11 cellular contexts compared by ENCODE assay signal in genomic region chr16:88005148-88005547, GRCh38. TPM values are rescaled to one million over a fixed set of nuclear protein-coding genes. Genes with fewer than 3 reads are reported as not detected.
A peak's percentile ranks its signal among the peaks of the same experiment; 100 is the strongest.
DNase-seq lines count a peak whose midpoint lies in the region; ATAC-seq and TF ChIP-seq lines count a peak whose summit lies in the region.
"Had no signal": no experiment of that assay in that cellular context is flagged by ENCODE, and none has a peak within 500 bp of the region (broad histone marks: within the 10 kb centered on the region; RNA-seq: fewer than 3 reads in every experiment).

No MANE protein-coding gene starts in this region.

- H3K36me3 Mint-ChIP-seq in activated naive CD4-positive, alpha-beta T cell treated with anti-CD3 and anti-CD28 coated beads for 36 hours (ENCODE audit: low read depth): peaks cover 28% of the 10 kb centered on the region
- peaks cover 35% of the 10 kb centered on the region for H3K36me3 Mint-ChIP-seq in activated naive CD4-positive, alpha-beta T cell treated with anti-CD3 and anti-CD28 coated beads, Interleukin-2, amount 10 ng/mL, durations not matched to agents 7 days and 5 days
- peaks cover 21% of the 10 kb centered on the region for H3K36me3 Mint-ChIP-seq in type B pancreatic cell

- no peak overlapping the region for H3K4me3 Mint-ChIP-seq in activated naive CD4-positive, alpha-beta T cell treated with anti-CD3 and anti-CD28 coated beads for 36 hours
- no peak overlapping the region for H3K4me3 Mint-ChIP-seq in activated naive CD4-positive, alpha-beta T cell treated with anti-CD3 and anti-CD28 coated beads, Interleukin-2, amount 10 ng/mL, durations not matched to agents 7 days and 5 days
- H3K4me3 Mint-ChIP-seq in type B pancreatic cell: no peak overlapping the region

- WGBS in gastroesophageal sphincter (ENCODE audit: low coverage in 1 of 2), 2 donors: 83 to 89% methylated on average over 2 to 6 of the region's 9 CpGs

- no peak overlapping the region for H3K27ac ChIP-seq in gastroesophageal sphincter
- H3K27ac ChIP-seq: C4-2B had no signal

- H3K27ac Mint-ChIP-seq in activated naive CD4-positive, alpha-beta T cell treated with anti-CD3 and anti-CD28 coated beads for 36 hours: peak overlapping the region; percentile 36
- H3K27ac Mint-ChIP-seq in activated naive CD4-positive, alpha-beta T cell treated with anti-CD3 and anti-CD28 coated beads, Interleukin-2, amount 10 ng/mL, durations not matched to agents 7 days and 5 days: no peak overlapping the region
- H3K27ac Mint-ChIP-seq in type B pancreatic cell: no peak overlapping the region

- TF ChIP-seq CTCF in type B pancreatic cell (conservative IDR thresholded peaks at IDR 0.05) (peak; percentile 59), gastroesophageal sphincter (IDR thresholded peaks at IDR 0.05) (no peak)

- H3K4me3 ChIP-seq in gastroesophageal sphincter: no peak overlapping the region

- no peak for TF ChIP-seq POLR2A in gastroesophageal sphincter (IDR thresholded peaks at IDR 0.05)

- H3K4me1 Mint-ChIP-seq in activated naive CD4-positive, alpha-beta T cell treated with anti-CD3 and anti-CD28 coated beads for 36 hours (ENCODE audit: low read depth): peaks cover 11% of the 10 kb centered on the region
- H3K4me1 Mint-ChIP-seq in activated naive CD4-positive, alpha-beta T cell treated with anti-CD3 and anti-CD28 coated beads, Interleukin-2, amount 10 ng/mL, durations not matched to agents 7 days and 5 days: no peaks in the 10 kb centered on the region
- H3K4me1 Mint-ChIP-seq in type B pancreatic cell (ENCODE audit: unreplicated experiment): no peaks in the 10 kb centered on the region

- H3K27me3 Mint-ChIP-seq in activated naive CD4-positive, alpha-beta T cell treated with anti-CD3 and anti-CD28 coated beads for 36 hours (ENCODE audit: low read depth): no peaks in the 10 kb centered on the region
- no peaks in the 10 kb centered on the region for H3K27me3 Mint-ChIP-seq in activated naive CD4-positive, alpha-beta T cell treated with anti-CD3 and anti-CD28 coated beads, Interleukin-2, amount 10 ng/mL, durations not matched to agents 7 days and 5 days
- H3K27me3 Mint-ChIP-seq in type B pancreatic cell: no peaks in the 10 kb centered on the region

- CTCF ChIA-PET in activated naive CD4-positive, alpha-beta T cell treated with anti-CD3 and anti-CD28 coated beads for 36 hours (lab: Charles Lee): interaction anchor here (1.0 to 1.5 kb wide), 3 partner anchors 41 to 49 kb away, joined by 3 read pairs; no protein-coding TSS in a partner anchor
- CTCF ChIA-PET in activated naive CD4-positive, alpha-beta T cell treated with anti-CD3 and anti-CD28 coated beads, Interleukin-2, amount 10 ng/mL, durations not matched to agents 7 days and 5 days (lab: Charles Lee): interaction anchor here (1.0 to 1.3 kb wide), 2 partner anchors 45 to 49 kb away, joined by 3 read pairs; no protein-coding TSS in a partner anchor

- H3K36me3 ChIP-seq in gastroesophageal sphincter: peaks cover 0 to 68% of the 10 kb centered on the region in 2 donors

- no peaks in the 10 kb centered on the region for H3K9me3 ChIP-seq in gastroesophageal sphincter

- H3K4me1 ChIP-seq in gastroesophageal sphincter: no peaks in the 10 kb centered on the region

- H3K9me3 Mint-ChIP-seq in activated naive CD4-positive, alpha-beta T cell treated with anti-CD3 and anti-CD28 coated beads for 36 hours: no peaks in the 10 kb centered on the region
- no peaks in the 10 kb centered on the region for H3K9me3 Mint-ChIP-seq in activated naive CD4-positive, alpha-beta T cell treated with anti-CD3 and anti-CD28 coated beads, Interleukin-2, amount 10 ng/mL, durations not matched to agents 7 days and 5 days
- H3K9me3 Mint-ChIP-seq in type B pancreatic cell: no peaks in the 10 kb centered on the region

- H3K27me3 ChIP-seq in gastroesophageal sphincter: no peaks in the 10 kb centered on the region

- intact Hi-C loops in activated naive CD4-positive, alpha-beta T cell treated with anti-CD3 and anti-CD28 coated beads for 36 hours (cut with micrococcal nuclease): loop anchor here (1.0 kb wide), 1 partner anchor 48 kb away; no protein-coding TSS in a partner anchor

- TF ChIP-seq EP300 in gastroesophageal sphincter (IDR thresholded peaks at IDR 0.05): no peak

- peak; percentile 24 for DNase-seq in activated naive CD4-positive, alpha-beta T cell treated with anti-CD3 and anti-CD28 coated beads for 36 hours
- DNase-seq in activated naive CD4-positive, alpha-beta T cell treated with anti-CD3 and anti-CD28 coated beads, Interleukin-2, amount 10 ng/mL, durations not matched to agents 7 days and 5 days: no peak
- peak; percentile 37 for DNase-seq in OCI-M1 (lab: John Stamatoyannopoulos, UW)
- DNase-seq in germinal center (ENCODE audit: low spot score): peak; percentile 13
- no peak for DNase-seq in type B pancreatic cell (ENCODE audit: extremely low spot score, unreplicated experiment)
- DNase-seq: activated CD4-positive, alpha-beta T cell treated with anti-CD3 and anti-CD28 coated beads, Interleukin-2, amount 50 U/mL, for 48 hours; stimulated activated CD4-positive, alpha-beta T cell treated with anti-CD3 and anti-CD28 coated beads, Interleukin-2, amount 100 ng/mL, for 24 hours had no signal

- no peak for ATAC-seq in HG02938 (IDR thresholded peaks at IDR 0.05; ENCODE audit: unreplicated experiment)
- no peak for ATAC-seq in gastroesophageal sphincter
- no peak for ATAC-seq in HG03354 (IDR thresholded peaks at IDR 0.05; ENCODE audit: poor library complexity, severe bottlenecking, unreplicated experiment)

RNA-seq across cellular contexts. Expression of gene BANP, which starts 53.9 kb away (rescaled TPM):
- total RNA-seq in activated naive CD4-positive, alpha-beta T cell treated with anti-CD3 and anti-CD28 coated beads for 36 hours: 10 to 100 TPM; 35.1 to 38.6 TPM
- total RNA-seq in type B pancreatic cell (ENCODE audit: low replicate concordance): 28.3 and 36.9 TPM in 2 replicates
- total RNA-seq in gastroesophageal sphincter: 10 to 100 TPM; 17.1 to 33.1 (median 24.2) TPM

Comparison
In these comparisons a context has a peak if more than half of its experiments do, and no peak if none do; other contexts are left out.
1. DNase-seq: peak in activated naive CD4-positive, alpha-beta T cell treated with anti-CD3 and anti-CD28 coated beads for 36 hours (single experiment), OCI-M1 (single experiment) and germinal center (single experiment); none in activated naive CD4-positive, alpha-beta T cell treated with anti-CD3 and anti-CD28 coated beads, Interleukin-2, amount 10 ng/mL, durations not matched to agents 7 days and 5 days (single experiment) and type B pancreatic cell (single experiment).